ENCODE assay signal across 26 cellular contexts in the genomic region with DNA sequence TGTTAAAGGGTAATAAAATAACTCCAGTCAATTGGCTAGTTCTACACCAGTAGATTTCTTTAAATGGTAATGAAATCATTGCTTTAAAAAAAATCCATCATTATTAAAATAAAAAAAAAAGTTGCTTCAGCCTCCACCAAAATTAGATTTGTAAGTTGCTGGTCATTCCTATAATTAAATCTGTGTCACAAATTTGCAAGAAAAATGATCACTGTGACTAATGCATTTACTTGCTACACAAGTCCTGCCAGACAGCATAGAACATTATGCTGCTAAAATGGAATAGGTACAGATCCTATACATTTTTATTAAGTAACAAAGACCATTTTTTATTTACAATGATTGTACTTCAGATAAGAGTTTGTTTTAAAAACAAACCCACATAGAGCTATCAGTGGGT.
"Had no signal": no experiment of that assay in that cellular context is flagged by ENCODE, and none has a peak within 500 bp of the region (broad histone marks: within the 10 kb centered on the region; RNA-seq: fewer than 3 reads in every experiment).

No MANE protein-coding gene starts in this region.

- H3K27ac Mint-ChIP-seq: activated CD4-positive, alpha-beta memory T cell treated with anti-CD3 and anti-CD28 coated beads, Interleukin-2, amount 10 ng/mL, durations not matched to agents 7 days and 5 days; activated naive CD4-positive, alpha-beta T cell treated with anti-CD3 and anti-CD28 coated beads for 36 hours; activated naive CD8-positive, alpha-beta T cell treated with anti-CD3 and anti-CD28 coated beads for 36 hours; activated T-helper 17 cell treated with anti-CD3 and anti-CD28 coated beads, Interleukin-2, amount 50 U/mL, for 72 hours; T-helper 17 cell; WTC11 had no signal

- H3K27me3 ChIP-seq: brain microvascular endothelial cell had no signal

- H3K9me3 Mint-ChIP-seq: activated CD4-positive, alpha-beta memory T cell treated with anti-CD3 and anti-CD28 coated beads, Interleukin-2, amount 10 ng/mL, durations not matched to agents 7 days and 5 days; activated naive CD4-positive, alpha-beta T cell treated with anti-CD3 and anti-CD28 coated beads for 36 hours; activated naive CD8-positive, alpha-beta T cell treated with anti-CD3 and anti-CD28 coated beads for 36 hours; activated T-helper 17 cell treated with anti-CD3 and anti-CD28 coated beads, Interleukin-2, amount 50 U/mL, for 72 hours; WTC11 had no signal

- H3K4me3 Mint-ChIP-seq: activated CD4-positive, alpha-beta memory T cell treated with anti-CD3 and anti-CD28 coated beads, Interleukin-2, amount 10 ng/mL, durations not matched to agents 7 days and 5 days; activated naive CD4-positive, alpha-beta T cell treated with anti-CD3 and anti-CD28 coated beads for 36 hours; activated naive CD8-positive, alpha-beta T cell treated with anti-CD3 and anti-CD28 coated beads for 36 hours; activated T-helper 17 cell treated with anti-CD3 and anti-CD28 coated beads, Interleukin-2, amount 50 U/mL, for 72 hours; T-helper 17 cell; WTC11 had no signal

- H3K36me3 ChIP-seq: brain microvascular endothelial cell had no signal

- H3K4me1 Mint-ChIP-seq: activated CD4-positive, alpha-beta memory T cell treated with anti-CD3 and anti-CD28 coated beads, Interleukin-2, amount 10 ng/mL, durations not matched to agents 7 days and 5 days; activated T-helper 17 cell treated with anti-CD3 and anti-CD28 coated beads, Interleukin-2, amount 50 U/mL, for 72 hours had no signal

- H3K36me3 Mint-ChIP-seq: WTC11 had no signal

- DNase-seq: activated CD4-positive, alpha-beta memory T cell treated with anti-CD3 and anti-CD28 coated beads, Interleukin-2, amount 10 ng/mL, durations not matched to agents 7 days and 5 days; activated CD4-positive, alpha-beta T cell treated with anti-CD3 and anti-CD28 coated beads for 1 hour; activated CD4-positive, alpha-beta T cell treated with anti-CD3 and anti-CD28 coated beads, Interleukin-2, amount 50 U/mL, for 1 hour; activated gamma-delta T cell; activated naive CD4-positive, alpha-beta T cell treated with anti-CD3 and anti-CD28 coated beads for 36 hours; activated naive CD8-positive, alpha-beta T cell treated with anti-CD3 and anti-CD28 coated beads for 36 hours; activated T-cell treated with anti-CD3 and anti-CD28 coated beads for 4 hours; activated T-cell treated with anti-CD3 and anti-CD28 coated beads, Interleukin-2, amount 50 U/mL, for 48 hours; brain microvascular endothelial cell; caudate nucleus; Karpas-422; MM.1S; NCI-H1105; NCI-H1436; NCI-H1694 treated with DMSO at 0.1 percent for 48 hours; NCI-H2081; NCI-H510A treated with DMSO at 0.1 percent for 48 hours; NCI-H69; NK-92 treated with Interleukin-12 subunit alpha and Interleukin-12 subunit beta, amount 100 ng/mL, for 24 hours; OCI-M1; RPMI8226; T-helper 17 cell; T-helper 9 cell had no signal

- H3K27me3 Mint-ChIP-seq: activated CD4-positive, alpha-beta memory T cell treated with anti-CD3 and anti-CD28 coated beads, Interleukin-2, amount 10 ng/mL, durations not matched to agents 7 days and 5 days; activated naive CD8-positive, alpha-beta T cell treated with anti-CD3 and anti-CD28 coated beads for 36 hours; activated T-helper 17 cell treated with anti-CD3 and anti-CD28 coated beads, Interleukin-2, amount 50 U/mL, for 72 hours; T-helper 17 cell had no signal

- H3K27ac ChIP-seq: brain microvascular endothelial cell had no signal

- H3K4me3 ChIP-seq: K562 had no signal
